14 cellular contexts compared by ENCODE assay signal in the genomic region with DNA sequence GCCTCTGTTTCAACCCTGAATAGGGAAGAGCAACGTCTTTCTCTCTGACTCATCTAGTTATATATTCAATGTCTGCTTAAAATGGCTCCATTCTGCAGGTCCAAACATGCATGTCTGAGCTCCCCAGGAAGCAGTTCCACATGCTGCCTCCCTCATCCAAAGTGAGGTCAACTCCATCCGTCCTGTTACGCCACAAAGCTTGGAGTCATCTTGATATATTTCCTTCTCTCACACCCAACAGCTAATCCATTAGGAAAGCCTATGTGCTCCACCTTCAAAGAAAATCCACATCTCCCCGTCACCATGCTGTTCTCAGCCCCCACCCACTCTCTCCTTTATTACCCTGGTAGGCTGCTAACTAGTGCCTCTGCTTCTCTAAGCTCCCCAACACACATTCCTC.
"Had no signal": no experiment of that assay in that cellular context is flagged by ENCODE, and none has a peak within 500 bp of the region (broad histone marks: within the 10 kb centered on the region; RNA-seq: fewer than 3 reads in every experiment).

No MANE protein-coding gene starts in this region.

- DNase-seq: activated CD4-positive, alpha-beta T cell treated with anti-CD3 and anti-CD28 coated beads, Interleukin-2, amount 10 ng/mL, durations not matched to agents 7 days and 5 days; activated CD8-positive, alpha-beta memory T cell treated with anti-CD3 and anti-CD28 coated beads for 24 hours; activated naive CD4-positive, alpha-beta T cell; activated naive CD8-positive, alpha-beta T cell treated with anti-CD3 and anti-CD28 coated beads, Interleukin-2, amount 50 U/mL, for 24 hours; aorta; erythroblast; hypothalamus; right lobe of liver had no signal

- H3K36me3 Mint-ChIP-seq: mesothelial cell of epicardium, type B pancreatic cell had no signal

- H3K9me3 Mint-ChIP-seq: activated naive CD8-positive, alpha-beta T cell treated with anti-CD3 and anti-CD28 coated beads, Interleukin-2, amount 50 U/mL, for 24 hours; activated T-helper 1 cell treated with anti-CD3 and anti-CD28 coated beads, Interleukin-12 subunit alpha, Interleukin-12 subunit beta, Interleukin-2, Interleukin-4 antibody, amounts not matched to agents 30 ng/mL and 10 ng/mL and 1 ng/mL, durations not matched to agents 14 hours and 24 hours and 36 hours; mesothelial cell of epicardium; stimulated activated naive CD8-positive, alpha-beta T cell treated with anti-CD3 and anti-CD28 coated beads, Interleukin-15, Interleukin-2, amounts not matched to agents 100 ng/mL and 50 ng/mL, for 24 hours had no signal

- H3K4me1 Mint-ChIP-seq: mesothelial cell of epicardium had no signal

- H3K4me3 Mint-ChIP-seq: activated CD4-positive, alpha-beta T cell treated with anti-CD3 and anti-CD28 coated beads, Interleukin-2, amount 10 ng/mL, durations not matched to agents 7 days and 5 days; activated naive CD8-positive, alpha-beta T cell treated with anti-CD3 and anti-CD28 coated beads, Interleukin-2, amount 50 U/mL, for 24 hours; activated T-helper 1 cell treated with anti-CD3 and anti-CD28 coated beads, Interleukin-12 subunit alpha, Interleukin-12 subunit beta, Interleukin-2, Interleukin-4 antibody, amounts not matched to agents 30 ng/mL and 10 ng/mL and 1 ng/mL, durations not matched to agents 14 hours and 24 hours and 36 hours; mesothelial cell of epicardium; stimulated activated naive CD8-positive, alpha-beta T cell treated with anti-CD3 and anti-CD28 coated beads, Interleukin-15, Interleukin-2, amounts not matched to agents 100 ng/mL and 50 ng/mL, for 24 hours; type B pancreatic cell had no signal

- H3K27ac Mint-ChIP-seq: activated CD4-positive, alpha-beta T cell treated with anti-CD3 and anti-CD28 coated beads, Interleukin-2, amount 10 ng/mL, durations not matched to agents 7 days and 5 days; activated naive CD8-positive, alpha-beta T cell treated with anti-CD3 and anti-CD28 coated beads, Interleukin-2, amount 50 U/mL, for 24 hours; activated T-helper 1 cell treated with anti-CD3 and anti-CD28 coated beads, Interleukin-12 subunit alpha, Interleukin-12 subunit beta, Interleukin-2, Interleukin-4 antibody, amounts not matched to agents 30 ng/mL and 10 ng/mL and 1 ng/mL, durations not matched to agents 14 hours and 24 hours and 36 hours; mesothelial cell of epicardium; stimulated activated naive CD8-positive, alpha-beta T cell treated with anti-CD3 and anti-CD28 coated beads, Interleukin-15, Interleukin-2, amounts not matched to agents 100 ng/mL and 50 ng/mL, for 24 hours; type B pancreatic cell had no signal

- H3K27me3 Mint-ChIP-seq: activated naive CD8-positive, alpha-beta T cell treated with anti-CD3 and anti-CD28 coated beads, Interleukin-2, amount 50 U/mL, for 24 hours; stimulated activated naive CD8-positive, alpha-beta T cell treated with anti-CD3 and anti-CD28 coated beads, Interleukin-15, Interleukin-2, amounts not matched to agents 100 ng/mL and 50 ng/mL, for 24 hours had no signal

- H3K4me3 ChIP-seq: cardiac muscle cell, prostate gland, right lobe of liver had no signal

- ATAC-seq: activated naive CD8-positive, alpha-beta T cell treated with anti-CD3 and anti-CD28 coated beads, Interleukin-2, amount 50 U/mL, for 24 hours; right lobe of liver had no signal
